ENCODE assay signal across 1 cellular context in genomic region chr6:106591111-106591825, GRCh38.
TF ChIP-seq lines count a peak whose summit lies in the region.

No MANE protein-coding gene starts in this region.

TF ChIP-seq in WTC11, 78 proteins besides CTCF, POLR2A, EP300 and RAD21 (continued from another document):
- TF ChIP-seq ERG (CRISPR knock-in tag; IDR thresholded peaks at IDR 0.05) (no peak), HMGXB4 (CRISPR knock-in tag; IDR thresholded peaks at IDR 0.05) (no peak), FOXJ3 (CRISPR knock-in tag; IDR thresholded peaks at IDR 0.05; ENCODE audit: borderline replicate concordance) (no peak), NFYB (CRISPR knock-in tag; conservative IDR thresholded peaks at IDR 0.05; ENCODE audit: low read depth) (no peak), JAZF1 (CRISPR knock-in tag; IDR thresholded peaks at IDR 0.05) (no peak), PRRX2 (CRISPR knock-in tag; IDR thresholded peaks at IDR 0.05) (no peak)
TF ChIP-seq in WTC11: peak in this region for 0.
